ENCODE assay signal across 10 cellular contexts in genomic region chr17:48439875-48440505, GRCh38. TPM values are rescaled to one million over a fixed set of nuclear protein-coding genes. Genes with fewer than 3 reads are reported as not detected.
A peak's percentile ranks its signal among the peaks of the same experiment; 100 is the strongest.
DNase-seq lines count a peak whose midpoint lies in the region; ATAC-seq, FAIRE-seq and TF ChIP-seq lines count a peak whose summit lies in the region.
"Had no signal": no experiment of that assay in that cellular context is flagged by ENCODE, and none has a peak within 500 bp of the region (broad histone marks: within the 10 kb centered on the region; RNA-seq: fewer than 3 reads in every experiment).

No MANE protein-coding gene starts in this region.

- no peak overlapping the region for H3K27ac ChIP-seq in BLaER1 treated with 17β-estradiol and CSF1 and Interleukin-3, amounts not matched to agents 10 nM and 100 nM

- ATAC-seq in left colon = peak; percentile 40

- peaks cover 0 to 78% (median 0%) of the 10 kb centered on the region in 11 experiments; a peak in 11 of 22 replicates for H3K27me3 ChIP-seq in BLaER1 treated with 17β-estradiol and CSF1 and Interleukin-3, amounts not matched to agents 10 nM and 100 nM

- no peak overlapping the region for H3K4me3 ChIP-seq in BLaER1 treated with 17β-estradiol and CSF1 and Interleukin-3, amounts not matched to agents 10 nM and 100 nM
- no peak overlapping the region for H3K4me3 ChIP-seq in foreskin fibroblast (ENCODE audit: low read depth in 1 of 2, low read length in 2 of 2)

- DNase-seq in activated CD4-positive, alpha-beta T cell treated with anti-CD3 and anti-CD28 coated beads, Interleukin-2, amount 10 ng/mL, durations not matched to agents 7 days and 5 days = peak; percentile 74
- no peak for DNase-seq in left colon
- no peak for DNase-seq in GM03348 (ENCODE audit: low spot score)
- no peak for DNase-seq in dermis blood vessel endothelial cell
- no peak for DNase-seq in foreskin fibroblast
- DNase-seq in GM12892 (ENCODE audit: insufficient read length) = no peak
- DNase-seq: NCI-H524 treated with DMSO at 0.1 percent for 48 hours had no signal

- no peak for FAIRE-seq in GM12892 (lab: Jason Lieb, UNC)
- FAIRE-seq: keratinocyte had no signal

- H4K20me1 ChIP-seq in BLaER1 treated with 17β-estradiol and CSF1 and Interleukin-3, amounts not matched to agents 10 nM and 100 nM = peaks cover 0 to 29% (median 0%) of the 10 kb centered on the region in 11 experiments; a peak in 4 of 22 replicates

- no peaks in the 10 kb centered on the region for H3K36me3 ChIP-seq in BLaER1 treated with 17β-estradiol and CSF1 and Interleukin-3, amounts not matched to agents 10 nM and 100 nM

- peaks cover 0 to 14% (median 0%) of the 10 kb centered on the region in 11 experiments; a peak in 4 of 22 replicates for H3K9me3 ChIP-seq in BLaER1 treated with 17β-estradiol and CSF1 and Interleukin-3, amounts not matched to agents 10 nM and 100 nM (replicated peaks in 1 of 11)

- peak overlapping the region in 2 of 3 donors; percentile 7 to 25 for H3K27ac Mint-ChIP-seq in IgD-negative memory B cell
- H3K27ac Mint-ChIP-seq in activated CD4-positive, alpha-beta T cell treated with anti-CD3 and anti-CD28 coated beads, Interleukin-2, amount 10 ng/mL, durations not matched to agents 7 days and 5 days = peak overlapping the region; percentile 95

- POLR2A ChIA-PET in activated CD4-positive, alpha-beta T cell treated with anti-CD3 and anti-CD28 coated beads, Interleukin-2, amount 10 ng/mL, durations not matched to agents 7 days and 5 days (lab: Charles Lee) = interaction anchor here (0.7 to 1.0 kb wide), 3 partner anchors 12 to 23 kb away, joined by 3 to 4 read pairs (median 4); no protein-coding TSS in a partner anchor

- no peaks in the 10 kb centered on the region for H3K36me3 Mint-ChIP-seq in IgD-negative memory B cell
- peaks cover 25% of the 10 kb centered on the region for H3K36me3 Mint-ChIP-seq in activated CD4-positive, alpha-beta T cell treated with anti-CD3 and anti-CD28 coated beads, Interleukin-2, amount 10 ng/mL, durations not matched to agents 7 days and 5 days (ENCODE audit: low read depth)

- H3K9ac ChIP-seq in BLaER1 treated with 17β-estradiol and CSF1 and Interleukin-3, amounts not matched to agents 10 nM and 100 nM = no peak overlapping the region

- H3K27me3 Mint-ChIP-seq in IgD-negative memory B cell = peaks cover 40% of the 10 kb centered on the region
- H3K27me3 Mint-ChIP-seq in activated CD4-positive, alpha-beta T cell treated with anti-CD3 and anti-CD28 coated beads, Interleukin-2, amount 10 ng/mL, durations not matched to agents 7 days and 5 days = no peaks in the 10 kb centered on the region

- intact Hi-C loops in left colon (cut with DNase I, micrococcal nuclease) = no loop called here

- H3K9me3 Mint-ChIP-seq in IgD-negative memory B cell = peaks cover 0 to 16% (median 6%) of the 10 kb centered on the region in 3 donors
- H3K9me3 Mint-ChIP-seq in activated CD4-positive, alpha-beta T cell treated with anti-CD3 and anti-CD28 coated beads, Interleukin-2, amount 10 ng/mL, durations not matched to agents 7 days and 5 days = peaks cover 13% of the 10 kb centered on the region

- H3K4me1 Mint-ChIP-seq in IgD-negative memory B cell = peaks cover 30 to 56% (median 53%) of the 10 kb centered on the region in 3 donors
- H3K4me1 Mint-ChIP-seq in activated CD4-positive, alpha-beta T cell treated with anti-CD3 and anti-CD28 coated beads, Interleukin-2, amount 10 ng/mL, durations not matched to agents 7 days and 5 days = peaks cover 93% of the 10 kb centered on the region

- H3K4me2 ChIP-seq in BLaER1 treated with 17β-estradiol and CSF1 and Interleukin-3, amounts not matched to agents 10 nM and 100 nM = peak overlapping the region; percentile 68 to 94 (median 76)

- TF ChIP-seq POLR2A in GM12892 (IDR thresholded peaks at IDR 0.05; ENCODE audit: low read depth, low read length) = no peak

- CTCF ChIA-PET in activated CD4-positive, alpha-beta T cell treated with anti-CD3 and anti-CD28 coated beads, Interleukin-2, amount 10 ng/mL, durations not matched to agents 7 days and 5 days (lab: Charles Lee) = interaction anchor here (1.3 to 4.4 kb wide), 4 partner anchors 12 to 39 kb away, joined by 3 to 18 read pairs (median 4); no protein-coding TSS in a partner anchor

- peak overlapping the region in 3 of 4 donors; percentile 10 to 68 (median 48) for H3K4me3 Mint-ChIP-seq in IgD-negative memory B cell
- H3K4me3 Mint-ChIP-seq in activated CD4-positive, alpha-beta T cell treated with anti-CD3 and anti-CD28 coated beads, Interleukin-2, amount 10 ng/mL, durations not matched to agents 7 days and 5 days = peak overlapping the region; percentile 65

- no peak for TF ChIP-seq CTCF in foreskin fibroblast (IDR thresholded peaks at IDR 0.05; ENCODE audit: low read depth, low read length)

- peaks cover 55 to 69% (median 61%) of the 10 kb centered on the region in 10 experiments for H3K4me1 ChIP-seq in BLaER1 treated with 17β-estradiol and CSF1 and Interleukin-3, amounts not matched to agents 10 nM and 100 nM

RNA-seq across cellular contexts. Expression of gene SKAP1, which starts 10.0 kb away (rescaled TPM):
- polyA plus RNA-seq in IgD-negative memory B cell = 11.5 TPM
- total RNA-seq in activated CD4-positive, alpha-beta T cell treated with anti-CD3 and anti-CD28 coated beads, Interleukin-2, amount 10 ng/mL, durations not matched to agents 7 days and 5 days = 100 to 1,000 TPM; 123 to 144 TPM
- total RNA-seq in left colon (1 to 10 TPM; 1.2 to 2.5 TPM), dermis blood vessel endothelial cell (0.17 TPM in 1 of 2 replicates, not detected in the other)
- 59.0 TPM for polyA plus RNA-seq in GM12892 (2012; ENCODE audit: missing spikeins)
- polyA plus RNA-seq: keratinocyte had no signal

Comparison
In these comparisons a context has a peak if more than half of its experiments do, and no peak if none do; other contexts are left out.
1. RNA of gene SKAP1, which starts 10.0 kb away (total RNA-seq): 123 to 144 TPM in activated CD4-positive, alpha-beta T cell treated with anti-CD3 and anti-CD28 coated beads, Interleukin-2, amount 10 ng/mL, durations not matched to agents 7 days and 5 days; 1.2 to 2.5 TPM in left colon and 0.17 TPM in dermis blood vessel endothelial cell; every median in the first group is over 10 times any median in the second.